In genomic region chr3:108589081-108589997, GRCh38 we compare ENCODE assay signal across 8 cellular contexts. TPM values are rescaled to one million over a fixed set of nuclear protein-coding genes. Genes with fewer than 3 reads are reported as not detected.
DNase-seq lines count a peak whose midpoint lies in the region; ATAC-seq and TF ChIP-seq lines count a peak whose summit lies in the region.

TSS of gene CIP2A (minus strand) at chr3:108589438. CDS start at chr3:108589375, 63 bp downstream.
TSS of gene DZIP3 (plus strand) at chr3:108589722. CDS start at chr3:108605407, 15,685 bp downstream.

- H3K36me3 Mint-ChIP-seq in IgD-negative memory B cell = peaks cover 2% of the 10 kb centered on the region

- peak; percentile 69 for DNase-seq in DMS153 (lab: John Stamatoyannopoulos, UW)
- peak; percentile 97 for DNase-seq in OCI-M1 (lab: John Stamatoyannopoulos, UW)
- DNase-seq in activated T-cell treated with anti-CD3 and anti-CD28 coated beads for 4 hours = peak; percentile 72
- peak; percentile 93 for DNase-seq in epithelial cell of esophagus (ENCODE audit: low read depth)
- peak; percentile 55 for DNase-seq in middle frontal gyrus (ENCODE audit: extremely low spot score, low spot score)
- DNase-seq in stimulated activated CD8-positive, alpha-beta memory T cell treated with anti-CD3 and anti-CD28 coated beads, Interleukin-2, amount 100 ng/mL, for 1 hour (ENCODE audit: low read depth in 2 of 2) = peak; percentile 56 to 66

- H3K27ac Mint-ChIP-seq in IgD-negative memory B cell = peak within 1 kb of the TSS; percentile 87 to 100 (median 99)

- H3K27me3 Mint-ChIP-seq in IgD-negative memory B cell = no peaks in the 10 kb centered on the region

- ATAC-seq in GM21576 (IDR thresholded peaks at IDR 0.05; ENCODE audit: unreplicated experiment) = peak; percentile 90

- TF ChIP-seq CTCF in epithelial cell of esophagus (IDR thresholded peaks at IDR 0.05; ENCODE audit: insufficient read depth, low read depth, low read length, missing control alignments) = no peak

- H3K4me3 Mint-ChIP-seq in IgD-negative memory B cell = peak within 1 kb of the TSS; percentile 94 to 100 (median 97)

- peaks cover 16 to 24% (median 23%) of the 10 kb centered on the region in 3 donors for H3K4me1 Mint-ChIP-seq in IgD-negative memory B cell

- peak within 1 kb of the TSS; percentile 66 for H3K4me3 ChIP-seq in epithelial cell of esophagus (ENCODE audit: low read length)

- no peaks in the 10 kb centered on the region for H3K9me3 Mint-ChIP-seq in IgD-negative memory B cell

RNA-seq across cellular contexts. Expression of gene CIP2A, which starts in this region (rescaled TPM):
- 2.7 TPM for polyA plus RNA-seq in IgD-negative memory B cell

RNA-seq across cellular contexts. Expression of gene DZIP3, which starts in this region (rescaled TPM):
- polyA plus RNA-seq in IgD-negative memory B cell = 6.2 TPM

Comparison
In these comparisons a context has a peak if more than half of its experiments do, and no peak if none do; other contexts are left out.
1. Peak in every context shown above with its lines: DNase-seq, ATAC-seq and H3K4me3 ChIP-seq.